Comparison of ENCODE assay signal across 8 cellular contexts in the genomic region with DNA sequence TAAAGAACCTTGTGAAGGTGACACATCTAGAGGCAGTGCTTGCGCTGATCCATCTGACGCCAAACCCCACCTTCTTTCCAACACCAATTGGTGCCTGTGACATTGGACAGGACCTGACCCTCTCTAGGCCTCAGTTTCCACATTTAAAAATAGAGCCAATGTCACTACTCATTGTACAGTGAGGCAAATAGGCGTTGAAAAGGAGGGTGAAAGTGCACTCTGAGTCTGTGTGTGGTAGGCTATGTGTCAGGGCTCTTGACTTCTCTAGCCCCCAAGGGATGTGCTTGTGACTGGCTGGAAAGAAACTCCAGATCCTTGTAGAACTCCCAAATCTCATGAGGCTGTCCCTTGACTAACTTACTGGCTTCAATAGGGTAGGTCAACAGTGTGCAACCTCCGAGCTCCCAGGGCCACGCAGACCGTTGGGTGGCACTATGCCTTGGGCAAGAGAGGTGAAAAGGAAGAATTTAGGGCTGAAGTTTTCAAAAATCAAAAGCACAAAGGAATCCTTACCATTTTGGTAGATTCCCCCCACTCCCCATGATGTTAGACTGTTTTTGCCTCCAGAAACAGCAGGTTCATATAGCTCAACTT. TPM values are rescaled to one million over a fixed set of nuclear protein-coding genes. Genes with fewer than 3 reads are reported as not detected.
A peak's percentile ranks its signal among the peaks of the same experiment; 100 is the strongest.
DNase-seq lines count a peak whose midpoint lies in the region; ATAC-seq and TF ChIP-seq lines count a peak whose summit lies in the region.

No MANE protein-coding gene starts in this region.

- peaks cover 20% of the 10 kb centered on the region for H3K36me3 Mint-ChIP-seq in neural crest cell (ENCODE audit: low read depth)

- H3K9me3 Mint-ChIP-seq in neural crest cell: no peaks in the 10 kb centered on the region

- H3K27ac Mint-ChIP-seq in neural crest cell (ENCODE audit: unreplicated experiment): peak overlapping the region; percentile 97

- peak; percentile 41 for ATAC-seq in esophagus mucosa
- ATAC-seq in HG03045 (IDR thresholded peaks at IDR 0.05; ENCODE audit: unreplicated experiment): no peak

- H3K27me3 Mint-ChIP-seq in neural crest cell (ENCODE audit: low read depth): no peaks in the 10 kb centered on the region

- H3K4me3 ChIP-seq in GM06990 (replicated peaks; ENCODE audit: low read depth, low read length): peak overlapping the region; percentile 92

- no peak for TF ChIP-seq CTCF in GM06990 (IDR thresholded peaks at IDR 0.05; ENCODE audit: insufficient read depth, low read length, poor library complexity, severe bottlenecking)
- no peak for TF ChIP-seq CTCF in neural crest cell (conservative IDR thresholded peaks at IDR 0.05)

- H3K4me1 Mint-ChIP-seq in neural crest cell: peaks cover 32% of the 10 kb centered on the region

- DNase-seq in GM06990 (ENCODE audit: extremely low read depth, insufficient read length) (no peak), RPMI7951 (ENCODE audit: low read depth) (peak; percentile 53), neural crest cell (ENCODE audit: low read depth, low spot score) (no peak), COLO829 (ENCODE audit: low spot score) (no peak), mesenteric fat pad (ENCODE audit: low spot score) (no peak), GM03348 (ENCODE audit: low spot score) (no peak)

- no peaks in the 10 kb centered on the region for H3K27me3 ChIP-seq in GM06990 (replicated peaks; ENCODE audit: control insufficient read depth, insufficient read depth, low read length)

- H3K4me3 Mint-ChIP-seq in neural crest cell: peak overlapping the region; percentile 98

- peaks cover 11% of the 10 kb centered on the region for H3K36me3 ChIP-seq in GM06990 (ENCODE audit: control insufficient read depth, insufficient read depth, low read length)

RNA-seq across cellular contexts. Expression of a gene that starts 0.7 kb away (rescaled TPM):
- 38.9 and 41.2 TPM in 2 replicates for total RNA-seq in RPMI7951 (2014; rRNA removed; shearing (Covaris generic))
- 62.5 TPM for total RNA-seq in esophagus mucosa
- 128 and 138 TPM in 2 replicates for total RNA-seq in neural crest cell
- 91.4 TPM for total RNA-seq in mesenteric fat pad

RNA-seq across cellular contexts. Expression of a gene that starts 17.5 kb away (rescaled TPM):
- total RNA-seq in RPMI7951 (2014; rRNA removed; shearing (Covaris generic)): 142 and 162 TPM in 2 replicates
- total RNA-seq in esophagus mucosa (28.2 TPM), neural crest cell (42.6 and 43.8 TPM in 2 replicates), mesenteric fat pad (32.2 TPM)

RNA-seq across cellular contexts. Expression of a gene that starts 30.5 kb away (rescaled TPM):
- 133 and 184 TPM in 2 replicates for total RNA-seq in RPMI7951 (2014; rRNA removed; shearing (Covaris generic))
- total RNA-seq in esophagus mucosa: 229 TPM
- total RNA-seq in neural crest cell: 239 and 246 TPM in 2 replicates
- total RNA-seq in mesenteric fat pad: 175 TPM

RNA-seq across cellular contexts. Expression of a gene that starts 34.2 kb away (rescaled TPM):
- total RNA-seq in RPMI7951 (2014; rRNA removed; shearing (Covaris generic)): 27.8 and 31.4 TPM in 2 replicates
- 102 TPM for total RNA-seq in esophagus mucosa
- total RNA-seq in neural crest cell: 40.4 and 42.0 TPM in 2 replicates
- total RNA-seq in mesenteric fat pad: 108 TPM

RNA-seq across cellular contexts. Expression of a gene that starts 49.2 kb away (rescaled TPM):
- 9.7 and 14.9 TPM in 2 replicates for total RNA-seq in RPMI7951 (2014; rRNA removed; shearing (Covaris generic))
- total RNA-seq in esophagus mucosa (4.0 TPM), neural crest cell (6.2 and 6.3 TPM in 2 replicates), mesenteric fat pad (10.7 TPM)
